In genomic region chr2:226915846-226916360, GRCh38 we compare ENCODE assay signal across 16 cellular contexts.
DNase-seq lines count a peak whose midpoint lies in the region; ATAC-seq, FAIRE-seq and TF ChIP-seq lines count a peak whose summit lies in the region.
"Had no signal": no experiment of that assay in that cellular context is flagged by ENCODE, and none has a peak within 500 bp of the region (broad histone marks: within the 10 kb centered on the region; RNA-seq: fewer than 3 reads in every experiment).

No MANE protein-coding gene starts in this region.

- H3K36me3 ChIP-seq in breast epithelium, result no peaks in the 10 kb centered on the region
- H3K36me3 ChIP-seq in small intestine (ENCODE audit: control insufficient read depth in 2 of 2, insufficient read depth in 2 of 2, low read length in 2 of 2), result no peaks in the 10 kb centered on the region
- H3K36me3 ChIP-seq: thyroid gland had no signal

- no peak for FAIRE-seq in small intestine (lab: Jason Lieb, UNC)

- H3K27ac ChIP-seq in breast epithelium (no peak overlapping the region), RWPE1 (peak overlapping the region; percentile 77), small intestine (ENCODE audit: low read depth in 1 of 2, low read length in 1 of 2) (peak overlapping the region in 1 of 2 donors; percentile 36)
- H3K27ac ChIP-seq: heart left ventricle, thyroid gland had no signal

- peaks cover 10% of the 10 kb centered on the region for H3K36me3 Mint-ChIP-seq in MCF 10A (ENCODE audit: insufficient read depth, unreplicated experiment)

- no peak for TF ChIP-seq POLR2A in breast epithelium (IDR thresholded peaks at IDR 0.05)

- TF ChIP-seq CTCF in MCF 10A (IDR thresholded peaks at IDR 0.05; ENCODE audit: unreplicated experiment), result no peak
- TF ChIP-seq CTCF in breast epithelium (IDR thresholded peaks at IDR 0.05), result no peak
- TF ChIP-seq CTCF in RWPE1 (conservative IDR thresholded peaks at IDR 0.05; ENCODE audit: low read depth), result no peak

- H3K4me1 ChIP-seq in breast epithelium, result no peaks in the 10 kb centered on the region
- H3K4me1 ChIP-seq in small intestine (ENCODE audit: control insufficient read depth in 2 of 2, insufficient read depth in 1 of 2, low read depth in 1 of 2, low read length in 1 of 2), result no peaks in the 10 kb centered on the region
- H3K4me1 ChIP-seq: heart left ventricle, thyroid gland had no signal

- BruUV-seq in MCF 10A (replicated peaks; lab: Mats Ljungman, UMichigan), result no TSS peak

- H3K4me1 Mint-ChIP-seq in MCF 10A (ENCODE audit: insufficient read depth, unreplicated experiment), result peaks cover 28% of the 10 kb centered on the region

- no peaks in the 10 kb centered on the region for H3K9me3 ChIP-seq in breast epithelium
- H3K9me3 ChIP-seq in small intestine (ENCODE audit: control insufficient read depth, low read depth), result no peaks in the 10 kb centered on the region
- H3K9me3 ChIP-seq: thyroid gland had no signal

- DNase-seq in MCF 10A (ENCODE audit: unreplicated experiment), result peak; percentile 83
- DNase-seq in breast epithelium (ENCODE audit: low spot score in 2 of 2), result no peak
- peak; percentile 78 for DNase-seq in RWPE1 (ENCODE audit: low spot score)
- DNase-seq in fibroblast of peridontal ligament (ENCODE audit: extremely low read depth), result peak; percentile 69
- no peak for DNase-seq in small intestine
- no peak for DNase-seq in hippocampal formation (lab: John Stamatoyannopoulos, UW)
- DNase-seq: activated CD4-positive, alpha-beta T cell treated with anti-CD3 and anti-CD28 coated beads for 4 hours; activated T-cell treated with anti-CD3 and anti-CD28 coated beads, Interleukin-2, amount 50 U/mL, for 4 hours; amygdala; DMS 273 treated with DMSO at 0.1 percent for 48 hours; heart left ventricle; thyroid gland had no signal

- no peak for ATAC-seq in GM18861 (IDR thresholded peaks at IDR 0.05; ENCODE audit: unreplicated experiment)
- ATAC-seq in GM19397 (IDR thresholded peaks at IDR 0.05; ENCODE audit: unreplicated experiment), result no peak
- ATAC-seq: activated T-cell treated with anti-CD3 and anti-CD28 coated beads, Interleukin-2, amount 50 U/mL, for 4 hours; HCT116; heart left ventricle had no signal

- H3K9me3 Mint-ChIP-seq in MCF 10A (ENCODE audit: unreplicated experiment), result no peaks in the 10 kb centered on the region
- H3K9me3 Mint-ChIP-seq: natural killer cell treated with Interleukin-12 subunit alpha and Interleukin-12 subunit beta and Interleukin-15 and Interleukin-18, amount 100 ng/mL, for 72 hours had no signal

- POLR2A ChIA-PET in MCF 10A (lab: Yijun Ruan, JAX), result interaction anchor here (0.7 to 5.8 kb wide), 16 partner anchors 8 to 146 kb away, joined by 3 to 51 read pairs (median 5); partner anchors contain the start of genes IRS1 and RHBDD1
- POLR2A ChIA-PET in RWPE1 (lab: Yijun Ruan, JAX; ENCODE audit: low non-redundant PET), result no interaction called here

- WGBS in small intestine, 3 donors, result 72 to 86% (median 72%) methylated on average over 6 of the region's 6 CpGs

- H3K27me3 ChIP-seq in breast epithelium (no peaks in the 10 kb centered on the region), small intestine (ENCODE audit: control insufficient read depth in 2 of 2, insufficient read depth in 2 of 2, low read length in 2 of 2) (no peaks in the 10 kb centered on the region)
- H3K27me3 ChIP-seq: heart left ventricle, thyroid gland had no signal

- H3K4me3 Mint-ChIP-seq in MCF 10A (ENCODE audit: unreplicated experiment), result no peak overlapping the region
- H3K4me3 Mint-ChIP-seq: activated T-cell treated with anti-CD3 and anti-CD28 coated beads, Interleukin-2, amount 50 U/mL, for 4 hours; natural killer cell treated with Interleukin-12 subunit alpha and Interleukin-12 subunit beta and Interleukin-15 and Interleukin-18, amount 100 ng/mL, for 72 hours had no signal

- no peaks in the 10 kb centered on the region for H3K27me3 Mint-ChIP-seq in MCF 10A (ENCODE audit: insufficient read depth, unreplicated experiment)
- H3K27me3 Mint-ChIP-seq: natural killer cell treated with Interleukin-12 subunit alpha and Interleukin-12 subunit beta and Interleukin-15 and Interleukin-18, amount 100 ng/mL, for 72 hours had no signal

- CTCF ChIA-PET in MCF 10A (lab: Yijun Ruan, JAX) (interaction anchor here (1.1 to 1.4 kb wide), 3 partner anchors 11 to 191 kb away, joined by 3 to 5 read pairs (median 4); no protein-coding TSS in a partner anchor), RWPE1 (lab: Yijun Ruan, JAX) (interaction anchor here (0.5 to 0.6 kb wide), 4 partner anchors 88 to 664 kb away, joined by 3 read pairs; no protein-coding TSS in a partner anchor)

- H3K27ac Mint-ChIP-seq in MCF 10A (ENCODE audit: low read depth, unreplicated experiment), result peak overlapping the region; percentile 97
- H3K27ac Mint-ChIP-seq: natural killer cell treated with Interleukin-12 subunit alpha and Interleukin-12 subunit beta and Interleukin-15 and Interleukin-18, amount 100 ng/mL, for 72 hours had no signal

- H3K4me3 ChIP-seq in breast epithelium (no peak overlapping the region), small intestine (ENCODE audit: low read depth in 1 of 2, low read length in 2 of 2) (no peak overlapping the region)
- H3K4me3 ChIP-seq: heart left ventricle, thyroid gland had no signal

- intact Hi-C loops in MCF 10A (cut with micrococcal nuclease) (loop anchor here (5.0 kb wide), 1 partner anchor 79 kb away; the partner anchor contains the start of gene RHBDD1), breast epithelium (cut with DNase I; ENCODE audit: low total_unique reads) (no loop called here)

Comparison
In these comparisons a context has a peak if more than half of its experiments do, and no peak if none do; other contexts are left out.
1. DNase-seq: peak in MCF 10A (single experiment), RWPE1 (single experiment) and fibroblast of peridontal ligament (single experiment); none in breast epithelium (0 of 2), small intestine (single experiment) and hippocampal formation (0 of 2).